18 cellular contexts compared by ENCODE assay signal in the genomic region with DNA sequence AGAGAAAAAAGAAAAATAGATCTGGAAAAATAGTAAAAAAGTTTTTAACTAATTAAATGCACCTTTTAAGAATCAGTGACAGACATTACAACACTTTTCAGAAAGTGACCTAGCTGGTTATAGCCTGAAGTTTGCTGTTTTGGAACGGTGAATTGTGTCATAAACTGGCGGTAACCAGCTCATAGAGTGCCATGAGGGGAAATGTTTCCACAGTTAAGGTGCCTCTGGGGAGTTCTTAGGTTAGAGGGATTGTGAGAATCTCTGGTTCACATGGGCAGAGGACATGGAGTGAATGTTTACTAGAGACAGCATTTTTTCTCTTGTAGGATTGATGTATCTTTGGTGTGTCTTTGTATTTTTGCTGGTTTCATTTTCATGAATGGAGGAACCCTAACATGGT. TPM values are rescaled to one million over a fixed set of nuclear protein-coding genes. Genes with fewer than 3 reads are reported as not detected.
DNase-seq lines count a peak whose midpoint lies in the region; ATAC-seq and TF ChIP-seq lines count a peak whose summit lies in the region.
"Had no signal": no experiment of that assay in that cellular context is flagged by ENCODE, and none has a peak within 500 bp of the region (broad histone marks: within the 10 kb centered on the region; RNA-seq: fewer than 3 reads in every experiment).

No MANE protein-coding gene starts in this region.

- H3K9ac ChIP-seq in SK-N-MC (ENCODE audit: insufficient read length), result no peak overlapping the region

- WGBS in body of pancreas, 2 donors, result 50 to 58% methylated on average over 2 of the region's 2 CpGs

- no peaks in the 10 kb centered on the region for H3K27me3 ChIP-seq in body of pancreas
- H3K27me3 ChIP-seq: dorsolateral prefrontal cortex, left lung, neutrophil had no signal

- intact Hi-C loops in body of pancreas (cut with DNase I) (no loop called here), head of caudate nucleus (cut with DNase I) (no loop called here)

- no peak overlapping the region for H3K4me3 ChIP-seq in SK-N-MC
- no peak overlapping the region for H3K4me3 ChIP-seq in body of pancreas
- H3K4me3 ChIP-seq: dorsolateral prefrontal cortex, left lung had no signal

- 0 out of 2 replicates have a peak overlapping the region, but pooled peaks have one; percentile 10 for H3K27ac ChIP-seq in SK-N-MC
- H3K27ac ChIP-seq in body of pancreas, result no peak overlapping the region
- H3K27ac ChIP-seq: dorsolateral prefrontal cortex, left lung, neutrophil, VCaP had no signal

- peak overlapping the region in 1 of 2 donors; percentile 14 for H3K4me3 Mint-ChIP-seq in activated T-cell treated with anti-CD3 and anti-CD28 coated beads, Interleukin-2, amount 50 U/mL, for 72 hours
- H3K4me3 Mint-ChIP-seq in glutamatergic neuron (ENCODE audit: unreplicated experiment) (peak overlapping the region; percentile 76), type B pancreatic cell (peak overlapping the region; percentile 76)

- H3K27ac Mint-ChIP-seq in activated T-cell treated with anti-CD3 and anti-CD28 coated beads, Interleukin-2, amount 50 U/mL, for 72 hours, result peak overlapping the region; percentile 92
- H3K27ac Mint-ChIP-seq in glutamatergic neuron (ENCODE audit: unreplicated experiment), result peak overlapping the region; percentile 64
- H3K27ac Mint-ChIP-seq in type B pancreatic cell, result peak overlapping the region; percentile 64

- H3K9me3 Mint-ChIP-seq in activated T-cell treated with anti-CD3 and anti-CD28 coated beads, Interleukin-2, amount 50 U/mL, for 72 hours, result no peaks in the 10 kb centered on the region
- H3K9me3 Mint-ChIP-seq in glutamatergic neuron (ENCODE audit: unreplicated experiment), result peaks cover 3% of the 10 kb centered on the region
- H3K9me3 Mint-ChIP-seq in type B pancreatic cell, result no peaks in the 10 kb centered on the region

- ATAC-seq in activated T-cell treated with anti-CD3 and anti-CD28 coated beads, Interleukin-2, amount 50 U/mL, for 72 hours (replicated peaks in 1 of 2), result no peak
- no peak for ATAC-seq in body of pancreas
- ATAC-seq: left lung had no signal

- H3K36me3 ChIP-seq in SK-N-MC (ENCODE audit: insufficient read depth, low read length) (no peaks in the 10 kb centered on the region), body of pancreas (replicated peaks in 1 of 2; ENCODE audit: insufficient read depth in 1 of 2, low read depth in 2 of 2) (no peaks in the 10 kb centered on the region)
- H3K36me3 ChIP-seq: left lung, neutrophil had no signal

- no peak for TF ChIP-seq POLR2A in body of pancreas (IDR thresholded peaks at IDR 0.05)

- H3K27me3 Mint-ChIP-seq in activated T-cell treated with anti-CD3 and anti-CD28 coated beads, Interleukin-2, amount 50 U/mL, for 72 hours (ENCODE audit: low read depth), result no peaks in the 10 kb centered on the region
- H3K27me3 Mint-ChIP-seq in glutamatergic neuron (ENCODE audit: unreplicated experiment) (peaks cover 3% of the 10 kb centered on the region), type B pancreatic cell (no peaks in the 10 kb centered on the region)

- H3K9me3 ChIP-seq in SK-N-MC (ENCODE audit: low read depth, low read length) (no peaks in the 10 kb centered on the region), body of pancreas (no peaks in the 10 kb centered on the region)
- H3K9me3 ChIP-seq: left lung, neutrophil had no signal

- TF ChIP-seq CTCF in glutamatergic neuron (IDR thresholded peaks at IDR 0.05; ENCODE audit: partially characterized antibody, unreplicated experiment) (no peak), type B pancreatic cell (conservative IDR thresholded peaks at IDR 0.05) (no peak), body of pancreas (IDR thresholded peaks at IDR 0.05) (no peak)

- DNase-seq in activated T-cell treated with anti-CD3 and anti-CD28 coated beads, Interleukin-2, amount 50 U/mL, for 72 hours, result no peak
- no peak for DNase-seq in activated T-cell treated with anti-CD3 and anti-CD28 coated beads, Interleukin-2, amount 50 U/mL, for 48 hours
- DNase-seq in SK-N-MC (ENCODE audit: low read depth, low spot score) (no peak), glutamatergic neuron (no peak), type B pancreatic cell (ENCODE audit: extremely low spot score, unreplicated experiment) (no peak), body of pancreas (no peak), head of caudate nucleus (no peak)
- DNase-seq in stimulated activated CD4-positive, alpha-beta T cell treated with anti-CD3 and anti-CD28 coated beads, Interleukin-4, amount 100 ng/mL, for 24 hours, result no peak
- DNase-seq: dorsolateral prefrontal cortex; EL; H7; left lung; NCI-H1092; NCI-H510A; Right ventricle myocardium superior; stimulated activated CD8-positive, alpha-beta memory T cell treated with anti-CD3 and anti-CD28 coated beads, Interleukin-4, amount 100 ng/mL, for 48 hours had no signal

- H3K4me1 ChIP-seq in body of pancreas, result peaks cover 58% of the 10 kb centered on the region

- H3K4me1 Mint-ChIP-seq in activated T-cell treated with anti-CD3 and anti-CD28 coated beads, Interleukin-2, amount 50 U/mL, for 72 hours (ENCODE audit: low read depth), result peaks cover 55% of the 10 kb centered on the region
- H3K4me1 Mint-ChIP-seq in glutamatergic neuron (ENCODE audit: low read depth, unreplicated experiment) (peaks cover 29% of the 10 kb centered on the region), type B pancreatic cell (ENCODE audit: unreplicated experiment) (peaks cover 45% of the 10 kb centered on the region)

- no peaks in the 10 kb centered on the region for H3K36me3 Mint-ChIP-seq in activated T-cell treated with anti-CD3 and anti-CD28 coated beads, Interleukin-2, amount 50 U/mL, for 72 hours (ENCODE audit: insufficient read depth in 2 of 2)
- H3K36me3 Mint-ChIP-seq in glutamatergic neuron (ENCODE audit: unreplicated experiment) (no peaks in the 10 kb centered on the region), type B pancreatic cell (no peaks in the 10 kb centered on the region)

RNA-seq across cellular contexts. Expression of a gene that starts 2.8 kb away (rescaled TPM):
- 10 to 100 TPM; 26.0 to 27.5 TPM for total RNA-seq in activated T-cell treated with anti-CD3 and anti-CD28 coated beads, Interleukin-2, amount 50 U/mL, for 72 hours
- total RNA-seq in glutamatergic neuron (ENCODE audit: unreplicated experiment), result 33.2 TPM
- 39.6 and 45.2 TPM in 2 replicates for total RNA-seq in type B pancreatic cell (ENCODE audit: low replicate concordance)
- total RNA-seq in body of pancreas, result 10 to 100 TPM; 11.5 to 49.8 TPM
